Comparison of ENCODE assay signal across 8 cellular contexts in the genomic region with DNA sequence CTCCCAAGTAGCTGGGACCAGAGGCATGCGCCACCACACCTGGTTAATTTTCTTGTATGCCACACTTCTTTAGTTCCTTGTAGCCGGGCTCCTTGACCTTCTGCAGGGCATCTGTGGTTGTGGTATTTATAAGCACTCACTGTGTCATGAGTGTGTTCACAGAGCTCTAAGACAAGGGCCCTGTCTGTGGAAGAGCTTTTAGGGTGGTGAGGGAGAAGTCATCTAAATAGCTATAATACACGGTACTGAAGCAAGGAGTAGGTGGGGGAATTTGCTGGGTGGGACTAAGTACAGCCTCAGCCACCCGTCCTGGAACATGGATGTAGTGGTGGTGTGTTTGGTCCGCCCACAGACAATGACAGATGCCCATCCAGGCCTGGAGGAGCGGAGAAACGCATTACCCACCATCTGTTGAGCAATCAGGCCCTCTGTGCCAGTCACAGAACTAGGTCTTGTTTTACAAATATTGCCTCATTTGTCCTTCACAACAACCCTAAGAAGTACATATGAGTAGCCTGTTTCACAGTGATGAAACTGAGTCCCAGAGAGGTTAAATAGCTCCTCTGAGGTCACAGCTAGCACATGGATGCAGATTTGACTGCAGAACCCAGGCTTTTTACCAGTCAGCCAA. TPM values are rescaled to one million over a fixed set of nuclear protein-coding genes. Genes with fewer than 3 reads are reported as not detected.
A peak's percentile ranks its signal among the peaks of the same experiment; 100 is the strongest.
DNase-seq lines count a peak whose midpoint lies in the region; ATAC-seq and TF ChIP-seq lines count a peak whose summit lies in the region.

No MANE protein-coding gene starts in this region.

- H3K9me3 ChIP-seq in body of pancreas (no peaks in the 10 kb centered on the region), mesodermal cell (ENCODE audit: control insufficient read depth, low read length) (no peaks in the 10 kb centered on the region), prostate gland (no peaks in the 10 kb centered on the region)

- TF ChIP-seq CTCF in body of pancreas (IDR thresholded peaks at IDR 0.05) (no peak), prostate gland (IDR thresholded peaks at IDR 0.05) (no peak)

- in situ Hi-C loops in KBM-7 (cut with MboI; ENCODE audit: low pct_unique_long_range_greater_than_20kb, low sequenced_read_pairs): no loop called here

- H3K27ac ChIP-seq in body of pancreas: peak overlapping the region in 1 of 4 donors; percentile 45
- peak overlapping the region; percentile 10 for H3K27ac ChIP-seq in mesodermal cell (ENCODE audit: low read depth, low read length, severe bottlenecking)
- no peak overlapping the region for H3K27ac ChIP-seq in prostate gland

- H3K27ac Mint-ChIP-seq in activated CD8-positive, alpha-beta memory T cell treated with anti-CD3 and anti-CD28 coated beads, Interleukin-2, amount 10 ng/mL, durations not matched to agents 7 days and 5 days: no peak overlapping the region

- CTCF ChIA-PET in activated CD8-positive, alpha-beta memory T cell treated with anti-CD3 and anti-CD28 coated beads, Interleukin-2, amount 10 ng/mL, durations not matched to agents 7 days and 5 days (lab: Charles Lee): interaction anchor here (0.6 to 1.5 kb wide), 3 partner anchors 21 to 75 kb away, joined by 3 to 5 read pairs (median 4); no protein-coding TSS in a partner anchor

- no peak for TF ChIP-seq POLR2A in body of pancreas (IDR thresholded peaks at IDR 0.05)
- no peak for TF ChIP-seq POLR2A in prostate gland (IDR thresholded peaks at IDR 0.05)

- H3K4me1 Mint-ChIP-seq in activated CD8-positive, alpha-beta memory T cell treated with anti-CD3 and anti-CD28 coated beads, Interleukin-2, amount 10 ng/mL, durations not matched to agents 7 days and 5 days: peaks cover 20% of the 10 kb centered on the region

- no peak overlapping the region for H3K4me3 ChIP-seq in body of pancreas
- no peak overlapping the region for H3K4me3 ChIP-seq in mesodermal cell (ENCODE audit: extremely low read depth, insufficient read depth, low read length, poor library complexity, severe bottlenecking)
- H3K4me3 ChIP-seq in prostate gland: no peak overlapping the region

- no peaks in the 10 kb centered on the region for H3K36me3 Mint-ChIP-seq in activated CD8-positive, alpha-beta memory T cell treated with anti-CD3 and anti-CD28 coated beads, Interleukin-2, amount 10 ng/mL, durations not matched to agents 7 days and 5 days

- ATAC-seq in body of pancreas: peak; percentile 39
- no peak for ATAC-seq in activated CD8-positive, alpha-beta memory T cell treated with anti-CD3 and anti-CD28 coated beads, Interleukin-2, amount 10 ng/mL, durations not matched to agents 7 days and 5 days

- H3K36me3 ChIP-seq in body of pancreas (replicated peaks in 1 of 2; ENCODE audit: insufficient read depth in 1 of 2, low read depth in 2 of 2): no peaks in the 10 kb centered on the region
- H3K36me3 ChIP-seq in mesodermal cell (ENCODE audit: control insufficient read depth, insufficient read depth, low read length): no peaks in the 10 kb centered on the region
- H3K36me3 ChIP-seq in prostate gland: no peaks in the 10 kb centered on the region

- no peaks in the 10 kb centered on the region for H3K27me3 Mint-ChIP-seq in activated CD8-positive, alpha-beta memory T cell treated with anti-CD3 and anti-CD28 coated beads, Interleukin-2, amount 10 ng/mL, durations not matched to agents 7 days and 5 days

- H3K4me1 ChIP-seq in body of pancreas (peaks cover 37% of the 10 kb centered on the region), mesodermal cell (ENCODE audit: control insufficient read depth, insufficient read depth, low read length, poor library complexity, severe bottlenecking) (peaks cover 9% of the 10 kb centered on the region), prostate gland (replicated peaks) (no peaks in the 10 kb centered on the region)

- peak; percentile 13 for DNase-seq in stimulated activated CD4-positive, alpha-beta T cell treated with anti-CD3 and anti-CD28 coated beads, Interleukin-1b, Interleukin-23, amount 100 ng/mL, for 48 hours
- DNase-seq in stimulated activated CD4-positive, alpha-beta T cell treated with anti-CD3 and anti-CD28 coated beads, Interleukin-4, amount 100 ng/mL, for 4 hours: no peak
- peak in 1 of 4 donors; percentile 19 for DNase-seq in body of pancreas
- no peak for DNase-seq in activated CD8-positive, alpha-beta memory T cell treated with anti-CD3 and anti-CD28 coated beads, Interleukin-2, amount 10 ng/mL, durations not matched to agents 7 days and 5 days
- DNase-seq in amniotic stem cell (lab: John Stamatoyannopoulos, UW): no peak
- no peak for DNase-seq in KBM-7
- DNase-seq in prostate gland (ENCODE audit: low spot score): no peak

- no peaks in the 10 kb centered on the region for H3K27me3 ChIP-seq in body of pancreas
- no peaks in the 10 kb centered on the region for H3K27me3 ChIP-seq in prostate gland (replicated peaks; ENCODE audit: insufficient read depth)

- H3K9me3 Mint-ChIP-seq in activated CD8-positive, alpha-beta memory T cell treated with anti-CD3 and anti-CD28 coated beads, Interleukin-2, amount 10 ng/mL, durations not matched to agents 7 days and 5 days (ENCODE audit: low read depth): no peaks in the 10 kb centered on the region

- 69 to 72% methylated on average over 6 to 7 of the region's 7 CpGs for WGBS in body of pancreas, 2 donors
- 88 to 92% methylated on average over 4 to 6 of the region's 7 CpGs for WGBS in mesodermal cell (ENCODE audit: insufficient coverage in 2 of 2), 2 experiments
- 86% methylated on average over 7 of the region's 7 CpGs for WGBS in prostate gland

- H3K4me3 Mint-ChIP-seq in activated CD8-positive, alpha-beta memory T cell treated with anti-CD3 and anti-CD28 coated beads, Interleukin-2, amount 10 ng/mL, durations not matched to agents 7 days and 5 days: no peak overlapping the region

- intact Hi-C loops in body of pancreas (cut with DNase I) (no loop called here), prostate gland (cut with DNase I) (no loop called here)

RNA-seq across cellular contexts. Expression of a gene that starts 10.1 kb away (rescaled TPM):
- total RNA-seq in body of pancreas (10 to 100 TPM; 32.7 to 75.5 TPM), prostate gland (100 to 1,000 TPM; 100 to 177 TPM)
- 65.1 TPM for polyA plus RNA-seq in mesodermal cell (2013, experiment 1 of 2)
- polyA plus RNA-seq in mesodermal cell (2013, experiment 2 of 2): 64.4 TPM
- 10 to 100 TPM; 90.0 to 93.3 TPM for total RNA-seq in activated CD8-positive, alpha-beta memory T cell treated with anti-CD3 and anti-CD28 coated beads, Interleukin-2, amount 10 ng/mL, durations not matched to agents 7 days and 5 days

RNA-seq across cellular contexts. Expression of a gene that starts 10.5 kb away (rescaled TPM):
- total RNA-seq in body of pancreas: 10 to 100 TPM; 15.5 to 19.2 TPM
- polyA plus RNA-seq in mesodermal cell (2013, experiment 1 of 2): 55.4 TPM
- polyA plus RNA-seq in mesodermal cell (2013, experiment 2 of 2): 54.3 TPM
- total RNA-seq in activated CD8-positive, alpha-beta memory T cell treated with anti-CD3 and anti-CD28 coated beads, Interleukin-2, amount 10 ng/mL, durations not matched to agents 7 days and 5 days: 10 to 100 TPM; 54.5 to 75.0 TPM
- 10 to 100 TPM; 35.8 to 40.2 TPM for total RNA-seq in prostate gland

RNA-seq across cellular contexts. Expression of a gene that starts 32.4 kb away (rescaled TPM):
- total RNA-seq in body of pancreas: 10 to 100 TPM; 23.1 to 27.2 TPM
- polyA plus RNA-seq in mesodermal cell (2013, experiment 1 of 2): 30.3 TPM
- 27.0 TPM for polyA plus RNA-seq in mesodermal cell (2013, experiment 2 of 2)
- 10 to 100 TPM; 38.8 to 45.1 TPM for total RNA-seq in activated CD8-positive, alpha-beta memory T cell treated with anti-CD3 and anti-CD28 coated beads, Interleukin-2, amount 10 ng/mL, durations not matched to agents 7 days and 5 days
- 10 to 100 TPM; 56.7 to 80.8 TPM for total RNA-seq in prostate gland
